8 cellular contexts compared by ENCODE assay signal in the genomic region with DNA sequence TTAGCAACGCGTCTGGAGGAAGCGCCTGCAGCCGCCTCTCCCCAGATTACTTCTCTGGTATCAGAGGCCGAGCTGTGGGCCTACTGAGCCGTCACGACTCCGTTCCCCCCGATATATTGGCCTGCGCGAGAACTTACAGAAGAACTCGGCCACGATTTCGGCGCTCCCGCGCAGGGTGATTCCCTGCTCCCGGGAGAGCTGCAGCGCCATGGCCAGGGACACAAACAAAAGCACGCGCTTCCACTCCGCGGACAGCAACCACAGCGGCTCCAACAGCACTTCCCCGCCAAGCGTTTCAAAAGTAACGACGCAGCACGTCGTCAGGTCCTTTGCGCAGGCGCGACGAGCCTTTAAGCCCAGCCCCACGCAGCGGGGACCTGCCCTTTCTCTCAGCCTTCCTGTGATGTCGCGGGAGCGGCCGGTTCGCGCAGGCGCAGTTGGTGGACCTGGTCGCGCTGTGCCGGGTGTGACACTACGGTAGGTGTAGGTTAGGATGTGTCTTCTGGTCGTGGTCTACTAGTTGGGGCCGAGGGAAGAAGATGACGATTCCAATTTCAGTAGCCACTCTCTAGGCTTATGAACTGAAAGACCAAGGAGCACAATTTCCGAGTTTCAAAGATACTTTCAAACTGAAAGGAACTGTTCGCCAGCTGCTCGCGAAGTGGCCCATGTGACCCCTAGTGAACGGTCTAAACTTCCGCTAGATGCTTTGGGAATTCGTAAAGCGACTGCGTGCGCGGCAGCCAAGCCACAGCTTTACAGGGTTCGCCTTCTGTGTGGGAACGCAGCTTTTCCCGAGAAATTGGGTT. TPM values are rescaled to one million over a fixed set of nuclear protein-coding genes. Genes with fewer than 3 reads are reported as not detected.
DNase-seq lines count a peak whose midpoint lies in the region; TF ChIP-seq lines count a peak whose summit lies in the region.

TSS of gene MAD2L1 (minus strand) at position 324 of the 809 bp plus-strand sequence. CDS start at position 210, 114 bp downstream.

- no peak within 1 kb of the TSS for H4K8ac ChIP-seq in H9 (replicated peaks; ENCODE audit: insufficient read length, low read depth, low read length)

- H3K36me3 ChIP-seq in MG63 = peaks cover 36% of the 10 kb centered on the region

- peak within 1 kb of the TSS; percentile 58 for H3K27ac ChIP-seq in H9 (ENCODE audit: insufficient read length, low read depth, low read length)

- TF ChIP-seq CTCF in H9 (conservative IDR thresholded peaks at IDR 0.05) (no peak), fibroblast of the aortic adventitia (IDR thresholded peaks at IDR 0.05; ENCODE audit: insufficient read depth, low read length) (no peak), nephron (IDR thresholded peaks at IDR 0.05; ENCODE audit: unreplicated experiment in 3 of 3) (no peak)

- H3K14ac ChIP-seq in H9 (ENCODE audit: insufficient read depth, low read length) = peak within 1 kb of the TSS; percentile 93

- no peak within 1 kb of the TSS for H2BK120ac ChIP-seq in H9 (ENCODE audit: low read depth, low read length, poor library complexity, severe bottlenecking)

- peak within 1 kb of the TSS; percentile 80 for H3K4me3 ChIP-seq in MG63
- H3K4me3 ChIP-seq in fibroblast of the aortic adventitia (ENCODE audit: low read depth, low read length) = peak within 1 kb of the TSS; percentile 88

- DNase-seq in ELR (ENCODE audit: low read depth) (peak; percentile 97), H9 (peak; percentile 98), MG63 (peak; percentile 95), SHP77 treated with DMSO at 0.1 percent for 48 hours (lab: John Stamatoyannopoulos, UW) (peak; percentile 74), fibroblast of the aortic adventitia (ENCODE audit: low read depth) (peak; percentile 98)
- peak; percentile 100 for DNase-seq in activated effector memory CD4-positive, alpha-beta T cell treated with anti-CD3 and anti-CD28 coated beads, Interleukin-2, amount 50 U/mL, for 16 hours

- H3K27me3 ChIP-seq in H9 (ENCODE audit: insufficient read depth, low read length) = no peaks in the 10 kb centered on the region
- H3K27me3 ChIP-seq in MG63 = no peaks in the 10 kb centered on the region

- H4K5ac ChIP-seq in H9 (ENCODE audit: insufficient read length, low read depth, low read length) = peak within 1 kb of the TSS; percentile 39

- H3K9ac ChIP-seq in H9 (ENCODE audit: extremely low read depth, insufficient read length, low read length) = peak within 1 kb of the TSS; percentile 96

- H3K56ac ChIP-seq in H9 (ENCODE audit: insufficient read length, low read depth, low read length) = peak within 1 kb of the TSS; percentile 18

- no peak within 1 kb of the TSS for H2BK20ac ChIP-seq in H9 (ENCODE audit: low read depth, low read length, poor library complexity, severe bottlenecking)

- peaks cover 4% of the 10 kb centered on the region; the same call in 1 of the 2 replicates for H3K4me1 ChIP-seq in H9 (ENCODE audit: insufficient read depth, low read length)

- no CpG with 5 or more reads among the region's 64 CpGs for WGBS in H9 (ENCODE audit: extremely low coverage, insufficient read length, low lambda C conversion rate)

- no peak within 1 kb of the TSS for H3K4ac ChIP-seq in H9 (ENCODE audit: low read depth, low read length)

- H3T11ph ChIP-seq in H9 (ENCODE audit: low read length) = peak within 1 kb of the TSS; percentile 5

- peak within 1 kb of the TSS; percentile 99 for H3K4me3 Mint-ChIP-seq in H9
- H3K4me3 Mint-ChIP-seq in nephron = peak within 1 kb of the TSS; percentile 92 to 94 (median 94)
- H3K4me3 Mint-ChIP-seq in stimulated activated naive CD8-positive, alpha-beta T cell treated with anti-CD3 and anti-CD28 coated beads, Interleukin-15, Interleukin-2, amounts not matched to agents 100 ng/mL and 50 ng/mL, for 24 hours = peak within 1 kb of the TSS; percentile 90

- peaks cover 4% of the 10 kb centered on the region for H3K23me2 ChIP-seq in H9 (ENCODE audit: insufficient read length, low read depth, low read length, poor library complexity, severe bottlenecking)

- H3K23ac ChIP-seq in H9 (ENCODE audit: insufficient read length, low read depth, low read length) = no peak within 1 kb of the TSS

- H3K9me3 Mint-ChIP-seq in H9 (no peaks in the 10 kb centered on the region), nephron (no peaks in the 10 kb centered on the region)
- H3K9me3 Mint-ChIP-seq in stimulated activated naive CD8-positive, alpha-beta T cell treated with anti-CD3 and anti-CD28 coated beads, Interleukin-15, Interleukin-2, amounts not matched to agents 100 ng/mL and 50 ng/mL, for 24 hours = no peaks in the 10 kb centered on the region

- no peak within 1 kb of the TSS for H2AFZ ChIP-seq in H9 (ENCODE audit: low read length)

- H3K4me1 Mint-ChIP-seq in H9 (peaks cover 48 to 53% of the 10 kb centered on the region in 2 experiments), nephron (peaks cover 58% of the 10 kb centered on the region)
- H3K4me1 Mint-ChIP-seq in stimulated activated naive CD8-positive, alpha-beta T cell treated with anti-CD3 and anti-CD28 coated beads, Interleukin-15, Interleukin-2, amounts not matched to agents 100 ng/mL and 50 ng/mL, for 24 hours (ENCODE audit: low read depth) = peaks cover 67% of the 10 kb centered on the region

- H4K91ac ChIP-seq in H9 (ENCODE audit: insufficient read length, low read depth, low read length) = no peak within 1 kb of the TSS

- H2AK5ac ChIP-seq in H9 (ENCODE audit: insufficient read length, low read length) = no peak within 1 kb of the TSS

- H3K27ac Mint-ChIP-seq in H9 (peak within 1 kb of the TSS; percentile 97 to 100 (median 100)), nephron (peak within 1 kb of the TSS; percentile 93 to 96 (median 94))
- H3K27ac Mint-ChIP-seq in stimulated activated naive CD8-positive, alpha-beta T cell treated with anti-CD3 and anti-CD28 coated beads, Interleukin-15, Interleukin-2, amounts not matched to agents 100 ng/mL and 50 ng/mL, for 24 hours = peak within 1 kb of the TSS; percentile 96

- H3K9me3 ChIP-seq in H9 (ENCODE audit: control insufficient read depth, low read depth, low read length) = no peaks in the 10 kb centered on the region
- H3K9me3 ChIP-seq in MG63 = no peaks in the 10 kb centered on the region

- no peak within 1 kb of the TSS for H2BK5ac ChIP-seq in H9 (ENCODE audit: insufficient read length, low read length)

- H3K27me3 Mint-ChIP-seq in H9 (ENCODE audit: low read depth) = no peaks in the 10 kb centered on the region
- no peaks in the 10 kb centered on the region for H3K27me3 Mint-ChIP-seq in nephron (ENCODE audit: low read depth)
- no peaks in the 10 kb centered on the region for H3K27me3 Mint-ChIP-seq in stimulated activated naive CD8-positive, alpha-beta T cell treated with anti-CD3 and anti-CD28 coated beads, Interleukin-15, Interleukin-2, amounts not matched to agents 100 ng/mL and 50 ng/mL, for 24 hours

- H3K36me3 Mint-ChIP-seq in H9 (ENCODE audit: insufficient read depth in 1 of 3, low read depth in 3 of 3) = peaks cover 31 to 37% (median 33%) of the 10 kb centered on the region in 3 experiments; a peak in 6 of 7 replicates
- H3K36me3 Mint-ChIP-seq in nephron (ENCODE audit: low read depth) = peaks cover 5% of the 10 kb centered on the region
- peaks cover 39% of the 10 kb centered on the region for H3K36me3 Mint-ChIP-seq in stimulated activated naive CD8-positive, alpha-beta T cell treated with anti-CD3 and anti-CD28 coated beads, Interleukin-15, Interleukin-2, amounts not matched to agents 100 ng/mL and 50 ng/mL, for 24 hours (ENCODE audit: low read depth)

- H3K4me2 ChIP-seq in H9 (ENCODE audit: insufficient read depth, insufficient read length, low read length) = peak within 1 kb of the TSS; percentile 80

- no peak within 1 kb of the TSS for H2BK15ac ChIP-seq in H9 (ENCODE audit: low read depth, low read length)

- H2BK12ac ChIP-seq in H9 (ENCODE audit: insufficient read length, low read depth, low read length) = no peak within 1 kb of the TSS

- peak within 1 kb of the TSS; percentile 86 for H3K18ac ChIP-seq in H9 (ENCODE audit: insufficient read length, low read depth, low read length)

- H3K79me1 ChIP-seq in H9 (ENCODE audit: insufficient read depth, low read depth, low read length, poor library complexity, severe bottlenecking) = no peaks in the 10 kb centered on the region

- peaks cover 25% of the 10 kb centered on the region for H3K79me2 ChIP-seq in H9 (ENCODE audit: insufficient read depth, low read length)

- H4K20me1 ChIP-seq in H9 (ENCODE audit: control insufficient read depth, insufficient read depth, insufficient read length) = no peaks in the 10 kb centered on the region

RNA-seq across cellular contexts. Expression of gene MAD2L1, which starts in this region (rescaled TPM):
- total RNA-seq in H9 (2021) (87.2 TPM in 2 replicates), fibroblast of the aortic adventitia (ENCODE audit: low replicate concordance) (2.5 and 36.5 TPM in 2 replicates)
- 29.8 and 86.4 TPM in 2 replicates for total RNA-seq in MG63 (2014; rRNA removed; shearing (Covaris generic); ENCODE audit: low replicate concordance)

Comparison
In these comparisons a context has a peak if more than half of its experiments do, and no peak if none do; other contexts are left out.
1. Peak in every context shown above with its lines: DNase-seq, H3K4me3 ChIP-seq and H3K27ac ChIP-seq.